Comparison of ENCODE assay signal across 13 cellular contexts in genomic region chr20:51484141-51484815, GRCh38. TPM values are rescaled to one million over a fixed set of nuclear protein-coding genes. Genes with fewer than 3 reads are reported as not detected.
DNase-seq lines count a peak whose midpoint lies in the region; ATAC-seq and TF ChIP-seq lines count a peak whose summit lies in the region.
"Had no signal": no experiment of that assay in that cellular context is flagged by ENCODE, and none has a peak within 500 bp of the region (broad histone marks: within the 10 kb centered on the region; RNA-seq: fewer than 3 reads in every experiment).

No MANE protein-coding gene starts in this region.

- CTCF ChIA-PET in activated naive CD4-positive, alpha-beta T cell treated with anti-CD3 and anti-CD28 coated beads for 36 hours (lab: Charles Lee): interaction anchor here (0.6 kb wide), 1 partner anchor 110 kb away, joined by 6 read pairs; no protein-coding TSS in a partner anchor
- CTCF ChIA-PET in T-cell (lab: Charles Lee): no interaction called here

- no peak for TF ChIP-seq POLR2A in erythroblast (IDR thresholded peaks at IDR 0.05; ENCODE audit: low read length)

- POLR2A ChIA-PET in T-cell (lab: Charles Lee): interaction anchor here in 1 of 2 donors (0.6 kb wide), 1 partner anchor 62 kb away, joined by 4 read pairs; no protein-coding TSS in a partner anchor

- H3K36me3 Mint-ChIP-seq in activated naive CD4-positive, alpha-beta T cell treated with anti-CD3 and anti-CD28 coated beads for 36 hours (ENCODE audit: low read depth): peaks cover 33% of the 10 kb centered on the region
- peaks cover 22 to 72% of the 10 kb centered on the region in 2 donors for H3K36me3 Mint-ChIP-seq in activated naive CD4-positive, alpha-beta T cell treated with anti-CD3 and anti-CD28 coated beads, Interleukin-2, amount 50 U/mL, for 72 hours
- H3K36me3 Mint-ChIP-seq in T-cell: peaks cover 46% of the 10 kb centered on the region

- H3K4me3 Mint-ChIP-seq in activated naive CD4-positive, alpha-beta T cell treated with anti-CD3 and anti-CD28 coated beads for 36 hours: no peak overlapping the region
- H3K4me3 Mint-ChIP-seq in T-cell: no peak overlapping the region
- peak overlapping the region; percentile 26 to 70 for H3K4me3 Mint-ChIP-seq in stimulated activated naive CD8-positive, alpha-beta T cell treated with anti-CD3 and anti-CD28 coated beads, Interleukin-15, amount 100 ng/mL, for 72 hours

- H3K4me1 Mint-ChIP-seq in activated naive CD4-positive, alpha-beta T cell treated with anti-CD3 and anti-CD28 coated beads for 36 hours (ENCODE audit: low read depth): peaks cover 87% of the 10 kb centered on the region
- H3K4me1 Mint-ChIP-seq in T-cell: peaks cover 73 to 86% (median 84%) of the 10 kb centered on the region in 3 donors
- H3K4me1 Mint-ChIP-seq in stimulated activated naive CD8-positive, alpha-beta T cell treated with anti-CD3 and anti-CD28 coated beads, Interleukin-15, amount 100 ng/mL, for 72 hours: peaks cover 100% of the 10 kb centered on the region

- no peaks in the 10 kb centered on the region for H3K36me3 ChIP-seq in H7 (replicated peaks; ENCODE audit: control insufficient read depth, insufficient read depth, low read length)
- H3K36me3 ChIP-seq: gastroesophageal sphincter had no signal

- no peak for ATAC-seq in activated naive CD4-positive, alpha-beta T cell treated with anti-CD3 and anti-CD28 coated beads, Interleukin-2, amount 50 U/mL, for 72 hours
- ATAC-seq in T-cell (replicated peaks in 1 of 4): no peak
- no peak for ATAC-seq in stimulated activated naive CD8-positive, alpha-beta T cell treated with anti-CD3 and anti-CD28 coated beads, Interleukin-15, amount 100 ng/mL, for 72 hours
- ATAC-seq in HG02973 (IDR thresholded peaks at IDR 0.05; ENCODE audit: unreplicated experiment): no peak
- ATAC-seq: gastroesophageal sphincter had no signal

- H3K27ac Mint-ChIP-seq in activated naive CD4-positive, alpha-beta T cell treated with anti-CD3 and anti-CD28 coated beads for 36 hours: peak overlapping the region; percentile 25
- H3K27ac Mint-ChIP-seq in activated naive CD4-positive, alpha-beta T cell treated with anti-CD3 and anti-CD28 coated beads, Interleukin-2, amount 50 U/mL, for 72 hours: peak overlapping the region in 1 of 2 donors; percentile 26
- H3K27ac Mint-ChIP-seq in T-cell: peak overlapping the region; percentile 24 to 25
- H3K27ac Mint-ChIP-seq in stimulated activated naive CD8-positive, alpha-beta T cell treated with anti-CD3 and anti-CD28 coated beads, Interleukin-15, amount 100 ng/mL, for 72 hours: peak overlapping the region; percentile 91 to 94

- H3K27me3 Mint-ChIP-seq in activated naive CD4-positive, alpha-beta T cell treated with anti-CD3 and anti-CD28 coated beads for 36 hours (ENCODE audit: low read depth): no peaks in the 10 kb centered on the region
- H3K27me3 Mint-ChIP-seq in T-cell: no peaks in the 10 kb centered on the region
- no peaks in the 10 kb centered on the region for H3K27me3 Mint-ChIP-seq in stimulated activated naive CD8-positive, alpha-beta T cell treated with anti-CD3 and anti-CD28 coated beads, Interleukin-15, amount 100 ng/mL, for 72 hours

- DNase-seq in activated naive CD4-positive, alpha-beta T cell treated with anti-CD3 and anti-CD28 coated beads for 36 hours: no peak
- DNase-seq in activated naive CD4-positive, alpha-beta T cell treated with anti-CD3 and anti-CD28 coated beads, Interleukin-2, amount 50 U/mL, for 72 hours (ENCODE audit: low spot score in 2 of 2): no peak
- DNase-seq in T-cell (no peak), erythroblast (lab: John Stamatoyannopoulos, UW) (peak; percentile 39 to 53), H7 (no peak), globus pallidus (ENCODE audit: low spot score) (no peak)
- DNase-seq in stimulated activated naive CD8-positive, alpha-beta T cell treated with anti-CD3 and anti-CD28 coated beads, Interleukin-15, amount 100 ng/mL, for 72 hours: no peak
- DNase-seq: NCI-H1417, NCI-H226, nucleus accumbens, OCI-M1 had no signal

- no peaks in the 10 kb centered on the region for H3K27me3 ChIP-seq in H7 (ENCODE audit: control insufficient read depth, insufficient read depth, low read length)
- H3K27me3 ChIP-seq: gastroesophageal sphincter had no signal

- no peak overlapping the region for H3K4me3 ChIP-seq in H7 (ENCODE audit: insufficient read depth, low read depth, low read length)
- H3K4me3 ChIP-seq: gastroesophageal sphincter had no signal

- intact Hi-C loops in activated naive CD4-positive, alpha-beta T cell treated with anti-CD3 and anti-CD28 coated beads for 36 hours (cut with micrococcal nuclease): loop anchor here (5.0 kb wide), 1 partner anchor 752 kb away; the partner anchor contains the start of gene PARD6B

- no peaks in the 10 kb centered on the region for H3K9me3 Mint-ChIP-seq in activated naive CD4-positive, alpha-beta T cell treated with anti-CD3 and anti-CD28 coated beads for 36 hours
- H3K9me3 Mint-ChIP-seq in activated naive CD4-positive, alpha-beta T cell treated with anti-CD3 and anti-CD28 coated beads, Interleukin-2, amount 50 U/mL, for 72 hours: no peaks in the 10 kb centered on the region
- no peaks in the 10 kb centered on the region for H3K9me3 Mint-ChIP-seq in T-cell
- peaks cover 0 to 5% of the 10 kb centered on the region in 2 donors for H3K9me3 Mint-ChIP-seq in stimulated activated naive CD8-positive, alpha-beta T cell treated with anti-CD3 and anti-CD28 coated beads, Interleukin-15, amount 100 ng/mL, for 72 hours

RNA-seq across cellular contexts. Expression of gene NFATC2, which starts 58.2 kb away (rescaled TPM):
- total RNA-seq in activated naive CD4-positive, alpha-beta T cell treated with anti-CD3 and anti-CD28 coated beads for 36 hours: 10 to 100 TPM; 15.7 to 17.4 TPM
- 10 to 100 TPM; 29.9 to 39.4 TPM for total RNA-seq in activated naive CD4-positive, alpha-beta T cell treated with anti-CD3 and anti-CD28 coated beads, Interleukin-2, amount 50 U/mL, for 72 hours
- total RNA-seq in T-cell: 10 to 100 TPM; 49.0 to 75.9 (median 67.0) TPM
- 0.28 and 0.48 TPM in 2 replicates for total RNA-seq in H7 (2014; rRNA removed; shearing (Covaris generic))

Comparison
In these comparisons a context has a peak if more than half of its experiments do, and no peak if none do; other contexts are left out.
1. DNase-seq: peak in erythroblast (2 of 2); none in activated naive CD4-positive, alpha-beta T cell treated with anti-CD3 and anti-CD28 coated beads for 36 hours (single experiment), activated naive CD4-positive, alpha-beta T cell treated with anti-CD3 and anti-CD28 coated beads, Interleukin-2, amount 50 U/mL, for 72 hours (0 of 2), T-cell (0 of 34), stimulated activated naive CD8-positive, alpha-beta T cell treated with anti-CD3 and anti-CD28 coated beads, Interleukin-15, amount 100 ng/mL, for 72 hours (0 of 2), H7 (single experiment) and globus pallidus (single experiment).
2. H3K4me3 Mint-ChIP-seq: peak in stimulated activated naive CD8-positive, alpha-beta T cell treated with anti-CD3 and anti-CD28 coated beads, Interleukin-15, amount 100 ng/mL, for 72 hours (2 of 2); none in activated naive CD4-positive, alpha-beta T cell treated with anti-CD3 and anti-CD28 coated beads for 36 hours (single experiment) and T-cell (0 of 3).
3. RNA of gene NFATC2, which starts 58.2 kb away (total RNA-seq): 49.0 to 75.9 TPM in T-cell, 29.9 to 39.4 TPM in activated naive CD4-positive, alpha-beta T cell treated with anti-CD3 and anti-CD28 coated beads, Interleukin-2, amount 50 U/mL, for 72 hours and 15.7 to 17.4 TPM in activated naive CD4-positive, alpha-beta T cell treated with anti-CD3 and anti-CD28 coated beads for 36 hours; 0.28 to 0.48 TPM in H7; every median in the first group is over 10 times any median in the second.